ENCODE assay signal across 1 cellular context in genomic region chr2:121225681-121226080, GRCh38. TPM values are rescaled to one million over a fixed set of nuclear protein-coding genes. Genes with fewer than 3 reads are reported as not detected.
"Had no signal": no experiment of that assay in that cellular context is flagged by ENCODE, and none has a peak within 500 bp of the region (broad histone marks: within the 10 kb centered on the region; RNA-seq: fewer than 3 reads in every experiment).

No MANE protein-coding gene starts in this region.

RNA-seq across cellular contexts. Expression of gene TFCP2L1, which starts 59.3 kb away (rescaled TPM):
- total RNA-seq: GM23248 had no signal
- polyA plus RNA-seq: GM23248 had no signal
